Comparison of ENCODE assay signal across 8 cellular contexts in the genomic region with DNA sequence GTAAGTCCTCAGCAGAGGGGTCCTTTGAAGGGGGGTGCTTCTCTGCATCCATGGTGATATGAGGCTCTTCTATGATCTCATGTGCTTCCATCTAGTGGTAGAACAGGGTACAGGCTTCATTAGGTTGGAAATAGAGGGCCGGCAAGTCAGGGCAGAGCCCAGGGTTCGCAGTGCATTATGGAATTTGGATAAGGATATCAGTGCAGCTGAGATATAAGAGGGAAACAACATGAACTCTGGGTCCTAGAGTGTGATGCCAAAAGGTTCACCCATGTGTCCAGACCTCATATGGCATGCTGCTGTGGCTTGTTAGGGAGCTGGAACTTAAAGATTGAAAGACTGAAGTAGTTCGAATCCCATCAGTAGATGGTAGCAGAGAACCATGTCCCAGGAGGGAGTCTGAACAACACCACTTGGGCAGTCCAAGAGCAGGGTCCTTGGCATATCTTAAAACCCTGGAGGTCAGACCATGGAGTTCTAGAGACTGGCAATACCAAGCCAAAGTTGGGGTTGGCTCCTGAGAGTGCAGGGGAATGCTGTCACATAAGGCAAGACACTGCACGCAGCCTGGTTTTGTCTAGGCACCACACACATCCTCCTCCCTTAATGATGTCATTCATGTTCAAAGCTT. TPM values are rescaled to one million over a fixed set of nuclear protein-coding genes. Genes with fewer than 3 reads are reported as not detected.
DNase-seq lines count a peak whose midpoint lies in the region; ATAC-seq, FAIRE-seq and TF ChIP-seq lines count a peak whose summit lies in the region.

No MANE protein-coding gene starts in this region.

- no peak overlapping the region for H3K27ac Mint-ChIP-seq in Calu3 (ENCODE audit: unreplicated experiment)

- no peak overlapping the region for H3K27ac ChIP-seq in brain microvascular endothelial cell
- peak overlapping the region; percentile 41 for H3K27ac ChIP-seq in keratinocyte (ENCODE audit: control insufficient read depth, insufficient read depth, low read length)
- peak overlapping the region; percentile 54 for H3K27ac ChIP-seq in suprapubic skin

- in situ Hi-C loops in brain microvascular endothelial cell (cut with HindIII; ENCODE audit: low pct_ligation_motif_present, low sequenced_read_pairs), result no loop called here

- TF ChIP-seq POLR2A in suprapubic skin (IDR thresholded peaks at IDR 0.05), result no peak

- H3K9me3 ChIP-seq in keratinocyte (ENCODE audit: control insufficient read depth, low read depth, low read length), result no peaks in the 10 kb centered on the region
- no peaks in the 10 kb centered on the region for H3K9me3 ChIP-seq in suprapubic skin

- H2AFZ ChIP-seq in keratinocyte (ENCODE audit: control insufficient read depth, low read length), result peak overlapping the region; percentile 65

- no peaks in the 10 kb centered on the region for H3K79me2 ChIP-seq in keratinocyte (ENCODE audit: control insufficient read depth, insufficient read depth, low read length)

- dilution Hi-C loops in keratinocyte (cut with MboI; ENCODE audit: extremely low pct_ligation_motif_present, low sequenced_read_pairs), result no loop called here

- H3K27me3 ChIP-seq in brain microvascular endothelial cell (replicated peaks) (no peaks in the 10 kb centered on the region), keratinocyte (ENCODE audit: control insufficient read depth, extremely low read depth, insufficient read depth, low read length) (no peaks in the 10 kb centered on the region), suprapubic skin (no peaks in the 10 kb centered on the region)

- no TSS peak for BruUV-seq in Calu3 (replicated peaks; lab: Mats Ljungman, UMichigan)

- ATAC-seq in GM18870 (IDR thresholded peaks at IDR 0.05; ENCODE audit: unreplicated experiment), result peak; percentile 61

- H3K36me3 ChIP-seq in brain microvascular endothelial cell (replicated peaks) (no peaks in the 10 kb centered on the region), keratinocyte (ENCODE audit: control insufficient read depth in 2 of 2, extremely low read depth in 1 of 2, insufficient read depth in 2 of 2, low read length in 2 of 2) (no peaks in the 10 kb centered on the region), suprapubic skin (no peaks in the 10 kb centered on the region)

- CTCF ChIA-PET in Calu3 (lab: Charles Lee), result interaction anchor here (0.8 to 1.5 kb wide), 7 partner anchors 11 to 94 kb away, joined by 3 to 23 read pairs (median 4); a partner anchor contains a TSS

- H3K4me1 Mint-ChIP-seq in Calu3 (ENCODE audit: low read depth, unreplicated experiment), result no peaks in the 10 kb centered on the region

- peak; percentile 83 for FAIRE-seq in keratinocyte (lab: Jason Lieb, UNC)

- H3K4me3 ChIP-seq in brain microvascular endothelial cell (ENCODE audit: low read depth, low read length) (no peak overlapping the region), keratinocyte (ENCODE audit: control insufficient read depth in 2 of 3, extremely low read depth in 1 of 3, insufficient read depth in 2 of 3, low read depth in 1 of 3, low read length in 3 of 3) (no peak overlapping the region), suprapubic skin (no peak overlapping the region)

- peak; percentile 41 for TF ChIP-seq CTCF in Calu3 (IDR thresholded peaks at IDR 0.05; ENCODE audit: unreplicated experiment)
- TF ChIP-seq CTCF in brain microvascular endothelial cell (IDR thresholded peaks at IDR 0.05; ENCODE audit: low read depth, low read length, missing control alignments), result peak; percentile 83
- TF ChIP-seq CTCF in keratinocyte (optimal IDR thresholded peaks at IDR 0.05 in 1 of 3, IDR thresholded peaks at IDR 0.05 in 1 of 3, conservative IDR thresholded peaks at IDR 0.05 in 1 of 3; ENCODE audit: extremely low read depth in 1 of 3, insufficient read depth in 2 of 3, low read length in 3 of 3), result peak; percentile 65 to 95 (median 81)
- TF ChIP-seq CTCF in suprapubic skin (IDR thresholded peaks at IDR 0.05), result peak; percentile 54 to 84

- peak overlapping the region; percentile 42 for H3K4me2 ChIP-seq in keratinocyte (ENCODE audit: control insufficient read depth, extremely low read depth, insufficient read depth, low read depth, low read length)

- TF ChIP-seq EP300 in Ishikawa (IDR thresholded peaks at IDR 0.05; ENCODE audit: borderline replicate concordance) (no peak), suprapubic skin (IDR thresholded peaks at IDR 0.05) (no peak)

- H4K20me1 ChIP-seq in keratinocyte (ENCODE audit: control insufficient read depth, extremely low read depth, insufficient read depth, low read length), result no peaks in the 10 kb centered on the region

- 8% methylated on average over 4 of the region's 4 CpGs for WGBS in suprapubic skin

- H3K4me3 Mint-ChIP-seq in Calu3 (ENCODE audit: low read depth, unreplicated experiment), result no peak overlapping the region

- peaks cover 28% of the 10 kb centered on the region for H3K27me3 Mint-ChIP-seq in Calu3 (ENCODE audit: unreplicated experiment)

- no peaks in the 10 kb centered on the region for H3K9me3 Mint-ChIP-seq in Calu3 (ENCODE audit: low read depth, unreplicated experiment)

- peak; percentile 39 for DNase-seq in Calu3
- DNase-seq in OCI-M1 (lab: John Stamatoyannopoulos, UW), result peak; percentile 78
- peak; percentile 68 for DNase-seq in brain microvascular endothelial cell
- DNase-seq in keratinocyte (ENCODE audit: low read depth, low spot score), result no peak
- no peak for DNase-seq in suprapubic skin (ENCODE audit: low spot score in 2 of 2)
- no peak for DNase-seq in HuH-7.5 (ENCODE audit: low spot score)

- intact Hi-C loops in Calu3 (cut with micrococcal nuclease; ENCODE audit: unreplicated experiment), result loop anchor here (1.0 kb wide), 2 partner anchors 36 to 56 kb away; no protein-coding TSS in a partner anchor

- H3K4me1 ChIP-seq in keratinocyte (ENCODE audit: control insufficient read depth, extremely low read depth, insufficient read depth, low read length), result peaks cover 21% of the 10 kb centered on the region
- peaks cover 53% of the 10 kb centered on the region for H3K4me1 ChIP-seq in suprapubic skin

- no peaks in the 10 kb centered on the region for H3K9me1 ChIP-seq in keratinocyte (ENCODE audit: control insufficient read depth, extremely low read depth, insufficient read depth, low read length)

- TF ChIP-seq RAD21 in Ishikawa (IDR thresholded peaks at IDR 0.05; ENCODE audit: low read depth), result peak; percentile 36

- no peak overlapping the region for H3K9ac ChIP-seq in keratinocyte (ENCODE audit: control insufficient read depth, extremely low read depth, insufficient read depth, low read length)

- peaks cover 12% of the 10 kb centered on the region for H3K36me3 Mint-ChIP-seq in Calu3 (ENCODE audit: insufficient read depth, unreplicated experiment)

RNA-seq across cellular contexts. Expression of a gene that starts 2.3 kb away (rescaled TPM):
- not detected in 2 replicates for total RNA-seq in Calu3 (2022)
- polyA plus RNA-seq in keratinocyte, result not detected in 3 replicates
- not detected for polyA plus RNA-seq in keratinocyte (2011; ENCODE audit: low read depth)
- polyA plus RNA-seq in keratinocyte (2011; cell fraction: cytosol; rRNA removed), result not detected in 2 replicates
- polyA plus RNA-seq in keratinocyte (2011; cell fraction: nucleus; rRNA removed), result not detected in 2 replicates
- not detected in 2 replicates for polyA plus RNA-seq in keratinocyte (2012; ENCODE audit: low replicate concordance)
- polyA minus RNA-seq in keratinocyte, result not detected in 3 replicates
- not detected for polyA minus RNA-seq in keratinocyte (2011; cell fraction: cytosol; rRNA and poly(A)+ RNA removed)
- polyA minus RNA-seq in keratinocyte (2011; cell fraction: nucleus; rRNA and poly(A)+ RNA removed), result not detected in 2 replicates
- total RNA-seq in suprapubic skin, result not detected

RNA-seq across cellular contexts. Expression of a gene that starts 2.8 kb away (rescaled TPM):
- 2.5 and 3.7 TPM in 2 replicates for total RNA-seq in Calu3 (2022)
- polyA plus RNA-seq in keratinocyte, result 1.3 to 2.0 TPM (median 2.0 TPM) in 3 replicates
- polyA plus RNA-seq in keratinocyte (2011; ENCODE audit: low read depth), result 0.34 TPM
- polyA plus RNA-seq in keratinocyte (2011; cell fraction: cytosol; rRNA removed), result 1.5 and 2.8 TPM in 2 replicates
- polyA plus RNA-seq in keratinocyte (2011; cell fraction: nucleus; rRNA removed), result 6.7 and 9.9 TPM in 2 replicates
- polyA plus RNA-seq in keratinocyte (2012; ENCODE audit: low replicate concordance), result 4.2 and 4.6 TPM in 2 replicates
- 3.0 to 11.8 TPM (median 4.5 TPM) in 3 replicates for polyA minus RNA-seq in keratinocyte
- polyA minus RNA-seq in keratinocyte (2011; cell fraction: cytosol; rRNA and poly(A)+ RNA removed), result 2.5 TPM
- 1.6 and 2.8 TPM in 2 replicates for polyA minus RNA-seq in keratinocyte (2011; cell fraction: nucleus; rRNA and poly(A)+ RNA removed)
- total RNA-seq in suprapubic skin, result 10 to 100 TPM in 1 of 4 donors, 1 to 10 TPM in 3; 5.0 to 11.7 (median 8.0) TPM

RNA-seq across cellular contexts. Expression of a gene that starts 11.3 kb away (rescaled TPM):
- 33.9 and 39.7 TPM in 2 replicates for total RNA-seq in Calu3 (2022)
- 11.6 to 16.6 TPM (median 16.6 TPM) in 3 replicates for polyA plus RNA-seq in keratinocyte
- 11.2 TPM for polyA plus RNA-seq in keratinocyte (2011; ENCODE audit: low read depth)
- 12.4 and 16.1 TPM in 2 replicates for polyA plus RNA-seq in keratinocyte (2011; cell fraction: cytosol; rRNA removed)
- 7.6 and 9.3 TPM in 2 replicates for polyA plus RNA-seq in keratinocyte (2011; cell fraction: nucleus; rRNA removed)
- polyA plus RNA-seq in keratinocyte (2012; ENCODE audit: low replicate concordance), result 21.4 and 25.3 TPM in 2 replicates
- 2.0 to 5.2 TPM (median 4.9 TPM) in 3 replicates for polyA minus RNA-seq in keratinocyte
- polyA minus RNA-seq in keratinocyte (2011; cell fraction: cytosol; rRNA and poly(A)+ RNA removed), result 3.1 TPM
- polyA minus RNA-seq in keratinocyte (2011; cell fraction: nucleus; rRNA and poly(A)+ RNA removed), result 0.62 and 2.4 TPM in 2 replicates
- total RNA-seq in suprapubic skin, result 10 to 100 TPM in 3 of 4 donors, 1 to 10 TPM in 1; 9.5 to 34.9 (median 25.3) TPM

RNA-seq across cellular contexts. Expression of a gene that starts 14.1 kb away (rescaled TPM):
- total RNA-seq in Calu3 (2022) (0.97 and 1.2 TPM in 2 replicates), suprapubic skin (under 1 TPM in 3 of 4 donors, not detected in 1; 0.47 to 0.53 (median 0.52) TPM)
- 0.06 to 0.13 TPM (median 0.08 TPM) in 3 replicates for polyA plus RNA-seq in keratinocyte
- not detected for polyA plus RNA-seq in keratinocyte (2011; ENCODE audit: low read depth)
- 0.11 TPM in 1 of 2 replicates, not detected in the other for polyA plus RNA-seq in keratinocyte (2011; cell fraction: cytosol; rRNA removed)
- polyA plus RNA-seq in keratinocyte (2011; cell fraction: nucleus; rRNA removed), result 0.42 and 0.53 TPM in 2 replicates
- 0.18 TPM in 1 of 2 replicates, not detected in the other for polyA plus RNA-seq in keratinocyte (2012; ENCODE audit: low replicate concordance)
- polyA minus RNA-seq in keratinocyte, result not detected in 3 replicates
- not detected for polyA minus RNA-seq in keratinocyte (2011; cell fraction: cytosol; rRNA and poly(A)+ RNA removed)
- polyA minus RNA-seq in keratinocyte (2011; cell fraction: nucleus; rRNA and poly(A)+ RNA removed), result not detected in 2 replicates

RNA-seq across cellular contexts. Expression of a gene that starts 34.8 kb away (rescaled TPM):
- total RNA-seq in Calu3 (2022) (16.8 and 19.2 TPM in 2 replicates), suprapubic skin (10 to 100 TPM in 3 of 4 donors, 1 to 10 TPM in 1; 8.4 to 26.1 (median 18.2) TPM)
- polyA plus RNA-seq in keratinocyte, result 3.5 to 5.0 TPM (median 3.9 TPM) in 3 replicates
- polyA plus RNA-seq in keratinocyte (2011; ENCODE audit: low read depth), result 1.9 TPM
- polyA plus RNA-seq in keratinocyte (2011; cell fraction: cytosol; rRNA removed), result 2.6 and 3.1 TPM in 2 replicates
- polyA plus RNA-seq in keratinocyte (2011; cell fraction: nucleus; rRNA removed), result 19.6 and 23.1 TPM in 2 replicates
- 3.7 and 6.1 TPM in 2 replicates for polyA plus RNA-seq in keratinocyte (2012; ENCODE audit: low replicate concordance)
- polyA minus RNA-seq in keratinocyte, result 2.6 to 6.4 TPM (median 5.1 TPM) in 3 replicates
- polyA minus RNA-seq in keratinocyte (2011; cell fraction: cytosol; rRNA and poly(A)+ RNA removed), result 8.1 TPM
- polyA minus RNA-seq in keratinocyte (2011; cell fraction: nucleus; rRNA and poly(A)+ RNA removed), result 3.5 and 6.3 TPM in 2 replicates

Comparison
In these comparisons a context has a peak if more than half of its experiments do, and no peak if none do; other contexts are left out.
1. DNase-seq: peak in Calu3 (single experiment), OCI-M1 (single experiment) and brain microvascular endothelial cell (single experiment); none in keratinocyte (single experiment), suprapubic skin (0 of 2) and HuH-7.5 (single experiment).
2. Peak in every context shown above with its lines, with median percentiles within 50 percentile points of each other: CTCF ChIP-seq.